In genomic region chr7:105718511-105718925, GRCh38 we compare ENCODE assay signal across 14 cellular contexts.
DNase-seq lines count a peak whose midpoint lies in the region; ATAC-seq and TF ChIP-seq lines count a peak whose summit lies in the region.
"Had no signal": no experiment of that assay in that cellular context is flagged by ENCODE, and none has a peak within 500 bp of the region (broad histone marks: within the 10 kb centered on the region; RNA-seq: fewer than 3 reads in every experiment).

No MANE protein-coding gene starts in this region.

- H3K4me1 Mint-ChIP-seq in MCF 10A (ENCODE audit: insufficient read depth, unreplicated experiment), result peaks cover 4% of the 10 kb centered on the region
- H3K4me1 Mint-ChIP-seq in activated CD4-positive, alpha-beta memory T cell treated with anti-CD3 and anti-CD28 coated beads for 36 hours (ENCODE audit: low read depth), result peaks cover 6% of the 10 kb centered on the region

- BruUV-seq in MCF 10A (replicated peaks; lab: Mats Ljungman, UMichigan), result no TSS peak

- no peak overlapping the region for H3K27ac ChIP-seq in lower lobe of right lung
- no peak overlapping the region for H3K27ac ChIP-seq in GM23248

- H3K36me3 Mint-ChIP-seq in MCF 10A (ENCODE audit: insufficient read depth, unreplicated experiment), result peaks cover 5% of the 10 kb centered on the region
- no peaks in the 10 kb centered on the region for H3K36me3 Mint-ChIP-seq in activated CD4-positive, alpha-beta memory T cell treated with anti-CD3 and anti-CD28 coated beads for 36 hours
- H3K36me3 Mint-ChIP-seq: activated naive CD8-positive, alpha-beta T cell; stimulated activated naive B cell treated with anti-CD40 and anti-IgM and Interleukin-4, amounts not matched to agents 10 μg/mL and 1 μg/mL and 100 μg/mL, for 72 hours had no signal

- POLR2A ChIA-PET in MCF 10A (lab: Yijun Ruan, JAX), result no interaction called here
- POLR2A ChIA-PET in activated CD4-positive, alpha-beta memory T cell treated with anti-CD3 and anti-CD28 coated beads for 36 hours (lab: Charles Lee), result no interaction called here

- H3K27ac Mint-ChIP-seq in MCF 10A (ENCODE audit: low read depth, unreplicated experiment), result no peak overlapping the region
- H3K27ac Mint-ChIP-seq in activated CD4-positive, alpha-beta memory T cell treated with anti-CD3 and anti-CD28 coated beads for 36 hours, result no peak overlapping the region
- H3K27ac Mint-ChIP-seq: activated naive CD8-positive, alpha-beta T cell; stimulated activated naive B cell treated with anti-CD40 and anti-IgM and Interleukin-4, amounts not matched to agents 10 μg/mL and 1 μg/mL and 100 μg/mL, for 72 hours had no signal

- no peak overlapping the region for H2AFZ ChIP-seq in GM23248

- no peaks in the 10 kb centered on the region for H3K27me3 ChIP-seq in lower lobe of right lung (ENCODE audit: low read depth)
- H3K27me3 ChIP-seq in GM23248 (replicated peaks; ENCODE audit: insufficient read depth), result no peaks in the 10 kb centered on the region

- 78 to 80% methylated on average over 4 of the region's 4 CpGs for WGBS in GM23248 (ENCODE audit: low coverage in 1 of 2, low lambda C conversion rate in 2 of 2, missing lambda C conversion rate in 2 of 2), 2 experiments

- no peak overlapping the region for H3K4me3 ChIP-seq in NB4 (ENCODE audit: low read depth, low read length)
- no peak overlapping the region for H3K4me3 ChIP-seq in lower lobe of right lung
- no peak overlapping the region for H3K4me3 ChIP-seq in GM23248

- TF ChIP-seq POLR2A in NB4 (IDR thresholded peaks at IDR 0.05; ENCODE audit: extremely low read depth, insufficient read length), result no peak

- intact Hi-C loops in MCF 10A (cut with micrococcal nuclease), result no loop called here
- intact Hi-C loops in lower lobe of right lung (cut with DNase I), result no loop called here
- intact Hi-C loops in activated CD4-positive, alpha-beta memory T cell treated with anti-CD3 and anti-CD28 coated beads for 36 hours (cut with micrococcal nuclease), result no loop called here

- no peak overlapping the region for H3K4me3 Mint-ChIP-seq in MCF 10A (ENCODE audit: unreplicated experiment)
- no peak overlapping the region for H3K4me3 Mint-ChIP-seq in activated CD4-positive, alpha-beta memory T cell treated with anti-CD3 and anti-CD28 coated beads for 36 hours
- H3K4me3 Mint-ChIP-seq: activated naive CD8-positive, alpha-beta T cell; stimulated activated naive B cell treated with anti-CD40 and anti-IgM and Interleukin-4, amounts not matched to agents 10 μg/mL and 1 μg/mL and 100 μg/mL, for 72 hours had no signal

- DNase-seq in CD1c-positive myeloid dendritic cell (ENCODE audit: extremely low spot score), result peak; percentile 49
- DNase-seq in NB4 (ENCODE audit: low read depth), result peak; percentile 63
- DNase-seq in MCF 10A (ENCODE audit: unreplicated experiment), result peak; percentile 4
- no peak for DNase-seq in lower lobe of right lung
- DNase-seq in GM23248, result no peak
- no peak for DNase-seq in activated CD4-positive, alpha-beta memory T cell treated with anti-CD3 and anti-CD28 coated beads for 36 hours
- DNase-seq in stimulated activated CD4-positive, alpha-beta T cell treated with anti-CD3 and anti-CD28 coated beads, Interleukin-2, amount 100 ng/mL, for 24 hours, result no peak
- no peak for DNase-seq in occipital lobe (lab: John Stamatoyannopoulos, UW)
- DNase-seq: HCEC 1CT; NCI-H1092; NCI-H226; stimulated activated CD4-positive, alpha-beta T cell treated with anti-CD3 and anti-CD28 coated beads, Interleukin-4, amount 100 ng/mL, for 1 hour; stimulated activated naive B cell treated with anti-CD40 and anti-IgM and Interleukin-4, amounts not matched to agents 10 μg/mL and 1 μg/mL and 100 μg/mL, for 72 hours had no signal

- 0 out of 2 replicates have a peak, but pooled peaks cover 7% of the 10 kb centered on the region for H3F3A ChIP-seq in GM23248 (ENCODE audit: insufficient read depth)

- H4K20me1 ChIP-seq in GM23248 (ENCODE audit: insufficient read depth), result no peaks in the 10 kb centered on the region

- in situ Hi-C loops in GM23248 (cut with MboI), result no loop called here

- H3K9me3 Mint-ChIP-seq in MCF 10A (ENCODE audit: unreplicated experiment), result no peaks in the 10 kb centered on the region
- H3K9me3 Mint-ChIP-seq in activated CD4-positive, alpha-beta memory T cell treated with anti-CD3 and anti-CD28 coated beads for 36 hours, result peaks cover under 1% of the 10 kb centered on the region

- no peak for TF ChIP-seq CTCF in NB4 (IDR thresholded peaks at IDR 0.05; ENCODE audit: low read depth, low read length)
- no peak for TF ChIP-seq CTCF in MCF 10A (IDR thresholded peaks at IDR 0.05; ENCODE audit: unreplicated experiment)
- TF ChIP-seq CTCF in lower lobe of right lung (IDR thresholded peaks at IDR 0.05), result no peak

- H3K27me3 Mint-ChIP-seq in MCF 10A (ENCODE audit: insufficient read depth, unreplicated experiment), result no peaks in the 10 kb centered on the region
- H3K27me3 Mint-ChIP-seq in activated CD4-positive, alpha-beta memory T cell treated with anti-CD3 and anti-CD28 coated beads for 36 hours, result no peaks in the 10 kb centered on the region
- H3K27me3 Mint-ChIP-seq: activated naive CD8-positive, alpha-beta T cell; stimulated activated naive B cell treated with anti-CD40 and anti-IgM and Interleukin-4, amounts not matched to agents 10 μg/mL and 1 μg/mL and 100 μg/mL, for 72 hours had no signal

- ATAC-seq in lower lobe of right lung, result peak; percentile 48 to 57
- ATAC-seq: stimulated activated naive B cell treated with anti-CD40 and anti-IgM and Interleukin-4, amounts not matched to agents 10 μg/mL and 1 μg/mL and 100 μg/mL, for 72 hours had no signal

- H3K36me3 ChIP-seq in lower lobe of right lung (no peaks in the 10 kb centered on the region), GM23248 (ENCODE audit: low read depth) (no peaks in the 10 kb centered on the region)

- no peak overlapping the region for H3K4me2 ChIP-seq in GM23248 (ENCODE audit: unreplicated experiment)

- H3K9me2 ChIP-seq in GM23248 (ENCODE audit: insufficient read depth), result no peaks in the 10 kb centered on the region

- H3K9ac ChIP-seq in GM23248, result no peak overlapping the region

- no peaks in the 10 kb centered on the region for H3K4me1 ChIP-seq in lower lobe of right lung
- H3K4me1 ChIP-seq in GM23248 (ENCODE audit: insufficient read depth), result peaks cover 10% of the 10 kb centered on the region

- H3K79me2 ChIP-seq in GM23248 (ENCODE audit: insufficient read depth), result no peaks in the 10 kb centered on the region

- H3K9me3 ChIP-seq in lower lobe of right lung (no peaks in the 10 kb centered on the region), GM23248 (ENCODE audit: low read depth) (no peaks in the 10 kb centered on the region)

- CTCF ChIA-PET in MCF 10A (lab: Yijun Ruan, JAX), result no interaction called here
- CTCF ChIA-PET in activated CD4-positive, alpha-beta memory T cell treated with anti-CD3 and anti-CD28 coated beads for 36 hours (lab: Charles Lee), result no interaction called here

Comparison
In these comparisons a context has a peak if more than half of its experiments do, and no peak if none do; other contexts are left out.
1. DNase-seq: peak in CD1c-positive myeloid dendritic cell (single experiment), NB4 (single experiment) and MCF 10A (single experiment); none in lower lobe of right lung (single experiment), GM23248 (single experiment), activated CD4-positive, alpha-beta memory T cell treated with anti-CD3 and anti-CD28 coated beads for 36 hours (single experiment), stimulated activated CD4-positive, alpha-beta T cell treated with anti-CD3 and anti-CD28 coated beads, Interleukin-2, amount 100 ng/mL, for 24 hours (0 of 2) and occipital lobe (single experiment).